ENCODE assay signal across 1 cellular context in genomic region chr6:138248011-138248410, GRCh38.
TF ChIP-seq lines count a peak whose summit lies in the region.

No MANE protein-coding gene starts in this region.

TF ChIP-seq in HepG2, 621 proteins besides CTCF, POLR2A, EP300 and RAD21:
- no peak for TF ChIP-seq ZNF891 (CRISPR knock-in tag; IDR thresholded peaks at IDR 0.05)
- no peak for TF ChIP-seq ARID2 (CRISPR knock-in tag; IDR thresholded peaks at IDR 0.05; ENCODE audit: borderline replicate concordance)
- no peak for TF ChIP-seq NFIB (CRISPR knock-in tag; IDR thresholded peaks at IDR 0.05; ENCODE audit: borderline replicate concordance)
- no peak for TF ChIP-seq ZNF326 (CRISPR knock-in tag; IDR thresholded peaks at IDR 0.05; ENCODE audit: borderline replicate concordance)
- no peak for TF ChIP-seq GABPA (IDR thresholded peaks at IDR 0.05; ENCODE audit: low read depth, low read length)
- no peak for TF ChIP-seq GABPA (CRISPR knock-in tag; IDR thresholded peaks at IDR 0.05; ENCODE audit: low read depth)
- no peak for TF ChIP-seq PCBP2 (optimal IDR thresholded peaks at IDR 0.05; ENCODE audit: low read depth, low read length, poor library complexity, severe bottlenecking)
- no peak for TF ChIP-seq NCOA1 (CRISPR knock-in tag; IDR thresholded peaks at IDR 0.05)
- no peak for TF ChIP-seq PAX8 (CRISPR knock-in tag; IDR thresholded peaks at IDR 0.05; ENCODE audit: borderline replicate concordance)
- TF ChIP-seq HMG20B (CRISPR knock-in tag; conservative IDR thresholded peaks at IDR 0.05), result no peak
- no peak for TF ChIP-seq HOXA7 (CRISPR knock-in tag; IDR thresholded peaks at IDR 0.05)
- TF ChIP-seq ZNF780A (CRISPR knock-in tag; IDR thresholded peaks at IDR 0.05), result no peak
- no peak for TF ChIP-seq ZNF773 (CRISPR knock-in tag; IDR thresholded peaks at IDR 0.05; ENCODE audit: borderline replicate concordance)
- no peak for TF ChIP-seq HMGXB3 (CRISPR knock-in tag; IDR thresholded peaks at IDR 0.05; ENCODE audit: borderline replicate concordance)
TF ChIP-seq in HepG2: peak in this region for 0.
